In the genomic region with DNA sequence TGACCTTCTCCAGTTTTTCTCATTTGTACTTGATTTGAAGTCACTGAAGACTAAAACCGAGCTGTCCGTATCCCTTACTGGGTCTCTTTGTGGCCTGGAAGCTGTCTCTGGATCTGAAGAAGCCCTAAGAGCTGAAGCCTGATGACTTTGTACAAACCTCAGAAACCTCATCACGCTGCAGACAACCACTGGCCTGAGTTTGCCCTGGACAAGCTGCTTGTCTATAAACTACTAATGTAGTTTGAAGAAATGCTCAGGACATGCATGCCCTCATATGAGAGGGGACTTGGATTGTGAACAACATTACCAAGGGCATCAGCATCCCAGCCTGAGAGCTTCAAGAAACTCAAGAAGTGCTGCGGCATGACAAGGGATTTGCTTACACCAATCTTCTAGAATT, we compare ENCODE assay signal across 27 cellular contexts.
A peak's percentile ranks its signal among the peaks of the same experiment; 100 is the strongest.
DNase-seq lines count a peak whose midpoint lies in the region; ATAC-seq and TF ChIP-seq lines count a peak whose summit lies in the region.
"Had no signal": no experiment of that assay in that cellular context is flagged by ENCODE, and none has a peak within 500 bp of the region (broad histone marks: within the 10 kb centered on the region; RNA-seq: fewer than 3 reads in every experiment).

No MANE protein-coding gene starts in this region.

- H3K36me3 ChIP-seq in esophagus muscularis mucosa, result no peaks in the 10 kb centered on the region
- H3K36me3 ChIP-seq: BE2C; BLaER1; BLaER1 treated with 17β-estradiol and CSF1 and Interleukin-3, amounts not matched to agents 10 nM and 100 nM had no signal

- intact Hi-C loops in esophagus muscularis mucosa (cut with DNase I), result no loop called here

- peak; percentile 90 for DNase-seq in esophagus muscularis mucosa (ENCODE audit: extremely low spot score)
- DNase-seq: 8988T; ACHN; AML-193; BE2C; C1 segment of cervical spinal cord; Caco-2; Calu3; CD4-positive, alpha-beta memory T cell; CD4-positive, alpha-beta T cell; CD4-positive, CD25-positive, alpha-beta regulatory T cell; CD8-positive, alpha-beta memory T cell; CD8-positive, alpha-beta T cell; COR-L47; DMS 273 treated with DMSO at 0.1 percent for 48 hours; DMS153; DMS53; DMS79; DMS79 treated with DMSO at 0.1 percent for 48 hours; DND-41; EL had no signal

- H3K27me3 ChIP-seq in esophagus muscularis mucosa, result no peaks in the 10 kb centered on the region
- H3K27me3 ChIP-seq: BE2C; BLaER1; BLaER1 treated with 17β-estradiol and CSF1 and Interleukin-3, amounts not matched to agents 10 nM and 100 nM had no signal

- no peaks in the 10 kb centered on the region for H3K9me3 ChIP-seq in esophagus muscularis mucosa
- H3K9me3 ChIP-seq: A549; BE2C; BLaER1; BLaER1 treated with 17β-estradiol and CSF1 and Interleukin-3, amounts not matched to agents 10 nM and 100 nM; Caco-2 had no signal

- no peaks in the 10 kb centered on the region for H3K4me1 ChIP-seq in esophagus muscularis mucosa
- H3K4me1 ChIP-seq: A549, BE2C, BLaER1, Caco-2 had no signal

- TF ChIP-seq EP300 in esophagus muscularis mucosa (IDR thresholded peaks at IDR 0.05), result no peak

- TF ChIP-seq CTCF in esophagus muscularis mucosa (IDR thresholded peaks at IDR 0.05), result no peak

- no peak overlapping the region for H3K4me3 ChIP-seq in esophagus muscularis mucosa
- H3K4me3 ChIP-seq: A549; BLaER1; BLaER1 treated with 17β-estradiol and CSF1 and Interleukin-3, amounts not matched to agents 10 nM and 100 nM had no signal

- no peak for TF ChIP-seq POLR2A in esophagus muscularis mucosa (IDR thresholded peaks at IDR 0.05; ENCODE audit: low read depth)

- 57% methylated on average over 4 of the region's 4 CpGs for WGBS in esophagus muscularis mucosa

- H3K27ac ChIP-seq in esophagus muscularis mucosa (replicated peaks in 1 of 4), result no peak overlapping the region
- H3K27ac ChIP-seq: 22Rv1; A549; BLaER1; BLaER1 treated with 17β-estradiol and CSF1 and Interleukin-3, amounts not matched to agents 10 nM and 100 nM; C4-2B had no signal

- no peak for ATAC-seq in esophagus mucosa
- ATAC-seq: A549; CD8-positive, alpha-beta T cell had no signal
